Comparison of ENCODE assay signal across 8 cellular contexts in genomic region chr12:46370792-46371717, GRCh38.
DNase-seq lines count a peak whose midpoint lies in the region; ATAC-seq, FAIRE-seq and TF ChIP-seq lines count a peak whose summit lies in the region.

No MANE protein-coding gene starts in this region.

- H4K20me1 ChIP-seq in OCI-LY1 (ENCODE audit: insufficient read depth, low read length): no peaks in the 10 kb centered on the region

- FAIRE-seq in D721Med (lab: Jason Lieb, UNC): no peak

- ATAC-seq in GM21390 (IDR thresholded peaks at IDR 0.05; ENCODE audit: unreplicated experiment): peak; percentile 57

- H3K4me1 ChIP-seq in OCI-LY1 (ENCODE audit: insufficient read depth, low read length, severe bottlenecking) (peaks cover 40% of the 10 kb centered on the region), mucosa of rectum (ENCODE audit: control insufficient read depth in 2 of 2, insufficient read depth in 2 of 2, low read length in 2 of 2) (peaks cover 46 to 48% of the 10 kb centered on the region in 2 donors)

- peak overlapping the region; percentile 87 for H3K9ac ChIP-seq in OCI-LY1 (ENCODE audit: low read length)
- H3K9ac ChIP-seq in mucosa of rectum (ENCODE audit: low read depth in 1 of 2, low read length in 2 of 2): peak overlapping the region; percentile 94 to 95

- peaks cover 56% of the 10 kb centered on the region for H3K36me3 ChIP-seq in OCI-LY1 (ENCODE audit: insufficient read depth, low read length)
- H3K36me3 ChIP-seq in mucosa of rectum (ENCODE audit: control insufficient read depth in 2 of 2, insufficient read depth in 2 of 2, low read length in 2 of 2): peaks cover 38 to 40% of the 10 kb centered on the region in 2 donors

- peak overlapping the region; percentile 84 for H3K4me2 ChIP-seq in OCI-LY1 (ENCODE audit: low read length)

- peaks cover 26% of the 10 kb centered on the region; the same call in 1 of the 2 replicates for H3K79me2 ChIP-seq in OCI-LY1 (ENCODE audit: insufficient read depth, low read length)

- peak overlapping the region; percentile 86 for H3K4me3 ChIP-seq in OCI-LY1 (ENCODE audit: low read depth, low read length, poor library complexity, severe bottlenecking)
- H3K4me3 ChIP-seq in mucosa of rectum (ENCODE audit: low read length in 2 of 2): peak overlapping the region; percentile 88 to 98

- no peaks in the 10 kb centered on the region for H3K27me3 ChIP-seq in OCI-LY1 (ENCODE audit: insufficient read depth, low read length)
- H3K27me3 ChIP-seq in mucosa of rectum (ENCODE audit: control insufficient read depth in 2 of 2, insufficient read depth in 2 of 2, low read length in 2 of 2): no peaks in the 10 kb centered on the region

- H3K9me2 ChIP-seq in OCI-LY1 (ENCODE audit: low read depth, low read length): no peaks in the 10 kb centered on the region

- TF ChIP-seq CTCF in D721Med (IDR thresholded peaks at IDR 0.05; ENCODE audit: insufficient read depth, missing control alignments) (no peak), OCI-LY1 (IDR thresholded peaks at IDR 0.05; ENCODE audit: low read length) (no peak)

- H3K9me3 ChIP-seq in OCI-LY1 (ENCODE audit: low read length) (no peaks in the 10 kb centered on the region), mucosa of rectum (ENCODE audit: control insufficient read depth in 2 of 2, low read length in 2 of 2) (no peaks in the 10 kb centered on the region)

- peak; percentile 58 for DNase-seq in D721Med (ENCODE audit: insufficient read length, low spot score)
- DNase-seq in HUDEP-2 (lab: John Stamatoyannopoulos, UW; ENCODE audit: unreplicated experiment in 76 of 76): peak in 73 of 76 experiments; percentile 13 to 85 (median 69)
- peak; percentile 91 for DNase-seq in activated T-cell treated with anti-CD3 and anti-CD28 coated beads for 4 hours
- no peak for DNase-seq in epithelial cell of prostate (ENCODE audit: low read depth, low spot score)
- peak; percentile 95 for DNase-seq in stimulated activated CD8-positive, alpha-beta memory T cell treated with anti-CD3 and anti-CD28 coated beads, Interleukin-4, amount 100 ng/mL, for 48 hours

- H2AFZ ChIP-seq in OCI-LY1 (ENCODE audit: low read length): no peak overlapping the region

- H3F3A ChIP-seq in OCI-LY1 (ENCODE audit: insufficient read depth, low read length): no peaks in the 10 kb centered on the region

- H3K27ac ChIP-seq in OCI-LY1 (ENCODE audit: low read depth, low read length, poor library complexity, severe bottlenecking): peak overlapping the region; percentile 78
- H3K27ac ChIP-seq in epithelial cell of prostate: peak overlapping the region; percentile 98
- peak overlapping the region; percentile 96 to 98 for H3K27ac ChIP-seq in mucosa of rectum (ENCODE audit: low read depth in 2 of 2, low read length in 2 of 2)
